Comparison of ENCODE assay signal across 10 cellular contexts in genomic region chr3:53169045-53169831, GRCh38. TPM values are rescaled to one million over a fixed set of nuclear protein-coding genes. Genes with fewer than 3 reads are reported as not detected.
DNase-seq lines count a peak whose midpoint lies in the region; ATAC-seq and TF ChIP-seq lines count a peak whose summit lies in the region.
"Had no signal": no experiment of that assay in that cellular context is flagged by ENCODE, and none has a peak within 500 bp of the region (broad histone marks: within the 10 kb centered on the region; RNA-seq: fewer than 3 reads in every experiment).

No MANE protein-coding gene starts in this region.

- H3K79me2 ChIP-seq in hepatocyte: peaks cover 66% of the 10 kb centered on the region

- H3K4me3 ChIP-seq in Peyer's patch (peak overlapping the region in 2 of 4 donors; percentile 1 to 29), hepatocyte (no peak overlapping the region)
- H3K4me3 ChIP-seq: A549 had no signal

- H3K27me3 ChIP-seq in Peyer's patch (no peaks in the 10 kb centered on the region), hepatocyte (no peaks in the 10 kb centered on the region)

- H3K27ac Mint-ChIP-seq in stimulated activated naive B cell treated with anti-CD40 and anti-IgM and Interleukin-4, amounts not matched to agents 10 μg/mL and 1 μg/mL and 100 μg/mL, for 72 hours: peak overlapping the region; percentile 7

- H3K9me3 Mint-ChIP-seq in stimulated activated naive B cell treated with anti-CD40 and anti-IgM and Interleukin-4, amounts not matched to agents 10 μg/mL and 1 μg/mL and 100 μg/mL, for 72 hours: no peaks in the 10 kb centered on the region

- ATAC-seq in stimulated activated naive B cell treated with anti-CD40 and anti-IgM and Interleukin-4, amounts not matched to agents 10 μg/mL and 1 μg/mL and 100 μg/mL, for 72 hours (replicated peaks): no peak
- ATAC-seq in HG02870 (IDR thresholded peaks at IDR 0.05; ENCODE audit: unreplicated experiment): no peak
- ATAC-seq: A549 had no signal

- H3K36me3 ChIP-seq in Peyer's patch (peaks cover 0 to 32% (median 0%) of the 10 kb centered on the region in 3 donors), hepatocyte (replicated peaks; ENCODE audit: insufficient read depth, low read depth) (no peaks in the 10 kb centered on the region)

- H2AFZ ChIP-seq in hepatocyte: no peak overlapping the region

- no peaks in the 10 kb centered on the region for H3K9me3 ChIP-seq in Peyer's patch
- no peaks in the 10 kb centered on the region for H3K9me3 ChIP-seq in hepatocyte (ENCODE audit: low read depth)
- H3K9me3 ChIP-seq: A549 had no signal

- H3K36me3 Mint-ChIP-seq in stimulated activated naive B cell treated with anti-CD40 and anti-IgM and Interleukin-4, amounts not matched to agents 10 μg/mL and 1 μg/mL and 100 μg/mL, for 72 hours: peaks cover 25 to 47% of the 10 kb centered on the region in 2 donors

- no peak overlapping the region for H3K4me2 ChIP-seq in hepatocyte
- H3K4me2 ChIP-seq: A549 had no signal

- H3K27me3 Mint-ChIP-seq in stimulated activated naive B cell treated with anti-CD40 and anti-IgM and Interleukin-4, amounts not matched to agents 10 μg/mL and 1 μg/mL and 100 μg/mL, for 72 hours: no peaks in the 10 kb centered on the region

- peak overlapping the region; percentile 46 to 57 for H3K4me3 Mint-ChIP-seq in stimulated activated naive B cell treated with anti-CD40 and anti-IgM and Interleukin-4, amounts not matched to agents 10 μg/mL and 1 μg/mL and 100 μg/mL, for 72 hours

- TF ChIP-seq POLR2A in Peyer's patch (IDR thresholded peaks at IDR 0.05): no peak

- H3K27ac ChIP-seq in Peyer's patch: peak overlapping the region in 3 of 4 donors; percentile 36 to 74 (median 63)
- H3K27ac ChIP-seq in hepatocyte: peak overlapping the region; percentile 71
- H3K27ac ChIP-seq: A549 had no signal

- WGBS in hepatocyte (ENCODE audit: low lambda C conversion rate, missing lambda C conversion rate): 59% methylated on average over 14 of the region's 15 CpGs

- no peaks in the 10 kb centered on the region for H3K9me2 ChIP-seq in hepatocyte (replicated peaks; ENCODE audit: insufficient read depth)

- DNase-seq in NCI-H2029 (lab: John Stamatoyannopoulos, UW) (peak; percentile 32), NCI-H2029 treated with DMSO at 0.1 percent for 48 hours (lab: John Stamatoyannopoulos, UW) (no peak), Peyer's patch (no peak), hepatocyte (ENCODE audit: low spot score) (no peak), kidney glomerular epithelial cell (lab: John Stamatoyannopoulos, UW) (no peak)
- no peak for DNase-seq in stimulated activated naive B cell treated with anti-CD40 and anti-IgM and Interleukin-4, amounts not matched to agents 10 μg/mL and 1 μg/mL and 100 μg/mL, for 72 hours
- no peak for DNase-seq in activated effector memory CD4-positive, alpha-beta T cell treated with Interleukin-2 at 50 U/mL for 16 hours
- DNase-seq: left cardiac atrium had no signal

- H3K4me1 ChIP-seq in Peyer's patch: peaks cover 4 to 83% (median 45%) of the 10 kb centered on the region in 4 donors
- peaks cover 22% of the 10 kb centered on the region for H3K4me1 ChIP-seq in hepatocyte (ENCODE audit: insufficient read depth)
- H3K4me1 ChIP-seq: A549 had no signal

- peaks cover 7% of the 10 kb centered on the region for H4K20me1 ChIP-seq in hepatocyte (ENCODE audit: insufficient read depth, poor library complexity, severe bottlenecking)

- H3K4me1 Mint-ChIP-seq in stimulated activated naive B cell treated with anti-CD40 and anti-IgM and Interleukin-4, amounts not matched to agents 10 μg/mL and 1 μg/mL and 100 μg/mL, for 72 hours: peaks cover 77 to 99% of the 10 kb centered on the region in 2 donors

- no peak for TF ChIP-seq CTCF in Peyer's patch (IDR thresholded peaks at IDR 0.05)
- TF ChIP-seq CTCF in hepatocyte (IDR thresholded peaks at IDR 0.05; ENCODE audit: poor library complexity): no peak

RNA-seq across cellular contexts. Expression of gene PRKCD, which starts 8.2 kb away (rescaled TPM):
- total RNA-seq in Peyer's patch (10 to 100 TPM; 36.3 to 73.1 (median 70.6) TPM), hepatocyte (12.3 and 12.8 TPM in 2 replicates)
- polyA plus RNA-seq in hepatocyte: 18.6 and 23.6 TPM in 2 replicates

RNA-seq across cellular contexts. Expression of gene RFT1, which starts 39.0 kb away (rescaled TPM):
- 10 to 100 TPM in 3 of 4 donors, 1 to 10 TPM in 1; 9.0 to 19.8 (median 10.8) TPM for total RNA-seq in Peyer's patch
- 15.9 and 18.5 TPM in 2 replicates for total RNA-seq in hepatocyte
- 23.1 and 32.0 TPM in 2 replicates for polyA plus RNA-seq in hepatocyte
